29 cellular contexts compared by ENCODE assay signal in genomic region chr12:27723212-27723611, GRCh38. TPM values are rescaled to one million over a fixed set of nuclear protein-coding genes. Genes with fewer than 3 reads are reported as not detected.
"Had no signal": no experiment of that assay in that cellular context is flagged by ENCODE, and none has a peak within 500 bp of the region (broad histone marks: within the 10 kb centered on the region; RNA-seq: fewer than 3 reads in every experiment).

No MANE protein-coding gene starts in this region.

- H3K9me3 Mint-ChIP-seq: activated B cell treated with CpG ODN at 0.5 μM for 24 hours; activated naive CD4-positive, alpha-beta T cell treated with anti-CD3 and anti-CD28 coated beads for 36 hours; activated T-cell treated with anti-CD3 and anti-CD28 coated beads, Interleukin-2, amount 50 U/mL, for 4 hours; IgD-negative memory B cell had no signal

- H3K27me3 ChIP-seq: adrenal gland, Peyer's patch, SJSA1 had no signal

- H3K27me3 Mint-ChIP-seq: activated B cell treated with CpG ODN at 0.5 μM for 24 hours; activated naive CD8-positive, alpha-beta T cell; IgD-negative memory B cell had no signal

- H3K4me3 ChIP-seq: adrenal gland, Peyer's patch, SJSA1 had no signal

- H3K9me3 ChIP-seq: adrenal gland, Peyer's patch, SJSA1 had no signal

- H3K27ac Mint-ChIP-seq: activated B cell treated with CpG ODN at 0.5 μM for 24 hours; activated CD8-positive, alpha-beta T cell treated with anti-CD3 and anti-CD28 coated beads, Interleukin-2, amount 10 ng/mL, durations not matched to agents 7 days and 5 days; activated naive CD4-positive, alpha-beta T cell treated with anti-CD3 and anti-CD28 coated beads for 36 hours; activated naive CD8-positive, alpha-beta T cell had no signal

- DNase-seq: activated B cell treated with CpG ODN at 0.5 μM for 24 hours; activated CD4-positive, alpha-beta T cell treated with anti-CD3 and anti-CD28 coated beads for 1 hour; activated CD8-positive, alpha-beta memory T cell treated with anti-CD3 and anti-CD28 coated beads, Interleukin-2, amount 50 U/mL, for 48 hours; activated CD8-positive, alpha-beta T cell treated with anti-CD3 and anti-CD28 coated beads, Interleukin-2, amount 10 ng/mL, durations not matched to agents 7 days and 5 days; activated gamma-delta T cell; activated naive CD4-positive, alpha-beta T cell treated with anti-CD3 and anti-CD28 coated beads for 36 hours; activated T-cell treated with anti-CD3 and anti-CD28 coated beads, Interleukin-2, amount 50 U/mL, for 4 hours; adrenal gland; anterior cingulate cortex; caudate nucleus; KG1; NCI-H1105; NCI-H1436; NCI-H1694 treated with DMSO at 0.1 percent for 48 hours; NCI-H2029 treated with DMSO at 0.1 percent for 48 hours; NCI-H345; NCI-H510A; NCI-H526 treated with DMSO at 0.1 percent for 48 hours; NCI-H82; Peyer's patch; SHP77; SW 1271 had no signal

- H3K27ac ChIP-seq: adrenal gland, Peyer's patch, SJSA1 had no signal

- H3K4me1 Mint-ChIP-seq: activated B cell treated with CpG ODN at 0.5 μM for 24 hours had no signal

- H3K4me3 Mint-ChIP-seq: activated B cell treated with CpG ODN at 0.5 μM for 24 hours; activated CD8-positive, alpha-beta T cell treated with anti-CD3 and anti-CD28 coated beads, Interleukin-2, amount 10 ng/mL, durations not matched to agents 7 days and 5 days; activated naive CD4-positive, alpha-beta T cell treated with anti-CD3 and anti-CD28 coated beads for 36 hours; activated naive CD8-positive, alpha-beta T cell; activated T-cell treated with anti-CD3 and anti-CD28 coated beads, Interleukin-2, amount 50 U/mL, for 4 hours; IgD-negative memory B cell had no signal

- H3K4me1 ChIP-seq: adrenal gland, Peyer's patch, SJSA1 had no signal

- ATAC-seq: activated CD8-positive, alpha-beta T cell treated with anti-CD3 and anti-CD28 coated beads, Interleukin-2, amount 10 ng/mL, durations not matched to agents 7 days and 5 days; activated T-cell treated with anti-CD3 and anti-CD28 coated beads, Interleukin-2, amount 50 U/mL, for 4 hours; SK-N-SH treated with all-trans-retinoic acid at 6 μM for 48 hours had no signal

RNA-seq across cellular contexts. Expression of gene MANSC4, which starts 56.8 kb away (rescaled TPM):
- total RNA-seq: activated B cell treated with CpG ODN at 0.5 μM for 24 hours; activated CD8-positive, alpha-beta T cell treated with anti-CD3 and anti-CD28 coated beads, Interleukin-2, amount 10 ng/mL, durations not matched to agents 7 days and 5 days; activated naive CD4-positive, alpha-beta T cell treated with anti-CD3 and anti-CD28 coated beads for 36 hours; activated T-cell treated with anti-CD3 and anti-CD28 coated beads, Interleukin-2, amount 50 U/mL, for 4 hours; adrenal gland; LHCN-M2; M059J; Peyer's patch; SJSA1; T-helper 1 cell treated with Interleukin-12 subunit alpha and Interleukin-12 subunit beta and Interleukin-4 antibody, amounts not matched to agents 30 ng/mL and 1 ng/mL, for 36 hours had no signal
